9 cellular contexts compared by ENCODE assay signal in genomic region chr16:85390511-85391174, GRCh38.
DNase-seq lines count a peak whose midpoint lies in the region; ATAC-seq and TF ChIP-seq lines count a peak whose summit lies in the region.
"Had no signal": no experiment of that assay in that cellular context is flagged by ENCODE, and none has a peak within 500 bp of the region (broad histone marks: within the 10 kb centered on the region; RNA-seq: fewer than 3 reads in every experiment).

No MANE protein-coding gene starts in this region.

- no peaks in the 10 kb centered on the region for H3K9me3 ChIP-seq in right lobe of liver

- peak overlapping the region; percentile 75 for H3K27ac ChIP-seq in ACC112 (ENCODE audit: low read depth, low read length)
- peak overlapping the region in 2 of 3 donors; percentile 44 to 57 for H3K27ac ChIP-seq in right lobe of liver
- H3K27ac ChIP-seq: VCaP had no signal

- H3K9me3 Mint-ChIP-seq in brain = peaks cover 0 to 4% (median 0%) of the 10 kb centered on the region in 5 experiments

- H3K4me3 ChIP-seq in ACC112 (ENCODE audit: low read depth, low read length) (no peak overlapping the region), right lobe of liver (no peak overlapping the region)

- no peaks in the 10 kb centered on the region for H3K27me3 Mint-ChIP-seq in brain

- H3K36me3 Mint-ChIP-seq in brain = no peaks in the 10 kb centered on the region

- DNase-seq in HuH-7 (ENCODE audit: low spot score) = peak; percentile 90
- peak; percentile 88 to 90 (median 88) for DNase-seq in right lobe of liver
- DNase-seq in DMS53 (lab: John Stamatoyannopoulos, UW) = no peak
- DNase-seq in stimulated activated CD4-positive, alpha-beta T cell treated with anti-CD3 and anti-CD28 coated beads, Interleukin-1b, Interleukin-23, amount 100 ng/mL, for 48 hours = no peak
- no peak for DNase-seq in effector CD8-positive, alpha-beta T cell (lab: John Stamatoyannopoulos, UW)
- DNase-seq in germinal center (ENCODE audit: low spot score) = no peak

- peaks cover 5% of the 10 kb centered on the region for H3K79me2 ChIP-seq in ACC112 (ENCODE audit: control insufficient read depth, insufficient read depth, low read length, unreplicated experiment)

- TF ChIP-seq CTCF in brain (conservative IDR thresholded peaks at IDR 0.05) (no peak), right lobe of liver (IDR thresholded peaks at IDR 0.05) (no peak)

- H3K4me1 ChIP-seq in ACC112 (ENCODE audit: control insufficient read depth, insufficient read depth, low read length, unreplicated experiment) (peaks cover 28% of the 10 kb centered on the region), right lobe of liver (peaks cover 0 to 11% (median 2%) of the 10 kb centered on the region in 4 donors)

- H3K36me3 ChIP-seq in ACC112 (ENCODE audit: insufficient read depth, low read length) = no peaks in the 10 kb centered on the region
- H3K36me3 ChIP-seq in right lobe of liver = no peaks in the 10 kb centered on the region

- WGBS in right lobe of liver (ENCODE audit: insufficient coverage, low coverage, low lambda C conversion rate, missing lambda C conversion rate) = 29% methylated on average over 7 of the region's 24 CpGs

- no peak for TF ChIP-seq POLR2A in right lobe of liver (IDR thresholded peaks at IDR 0.05)

- intact Hi-C loops in right lobe of liver (cut with DNase I) = no loop called here

- no peaks in the 10 kb centered on the region for H3K27me3 ChIP-seq in ACC112 (ENCODE audit: insufficient read depth, low read length)
- H3K27me3 ChIP-seq in right lobe of liver = no peaks in the 10 kb centered on the region

- peak overlapping the region in 4 of 5 experiments; percentile 55 to 88 (median 73) for H3K27ac Mint-ChIP-seq in brain

- peak; percentile 83 to 91 (median 90) for ATAC-seq in right lobe of liver

- peaks cover 21% of the 10 kb centered on the region for H3K4me1 Mint-ChIP-seq in brain

- no peak overlapping the region for H2AFZ ChIP-seq in ACC112 (ENCODE audit: low read length, unreplicated experiment)

- no peak overlapping the region for H3K4me3 Mint-ChIP-seq in brain

Comparison
In these comparisons a context has a peak if more than half of its experiments do, and no peak if none do; other contexts are left out.
1. DNase-seq: peak in HuH-7 (single experiment) and right lobe of liver (3 of 3); none in DMS53 (single experiment), stimulated activated CD4-positive, alpha-beta T cell treated with anti-CD3 and anti-CD28 coated beads, Interleukin-1b, Interleukin-23, amount 100 ng/mL, for 48 hours (single experiment), effector CD8-positive, alpha-beta T cell (single experiment) and germinal center (single experiment).